1 cellular context compared by ENCODE assay signal in genomic region chr7:69166979-69167516, GRCh38.
TF ChIP-seq lines count a peak whose summit lies in the region.

No MANE protein-coding gene starts in this region.

TF ChIP-seq in GM23338, 12 proteins besides CTCF, POLR2A, EP300 and RAD21 (continued from another document):
- TF ChIP-seq ZNF462 (CRISPR knock-in tag; IDR thresholded peaks at IDR 0.05) (no peak), EZH2 (IDR thresholded peaks at IDR 0.05; ENCODE audit: low read depth, unreplicated experiment) (no peak), REST (IDR thresholded peaks at IDR 0.05; ENCODE audit: unreplicated experiment) (no peak), STAT1 (IDR thresholded peaks at IDR 0.05; ENCODE audit: unreplicated experiment) (no peak), CREB1 (CRISPR knock-in tag; IDR thresholded peaks at IDR 0.05; ENCODE audit: low read depth) (no peak), ZNF331 (CRISPR knock-in tag; IDR thresholded peaks at IDR 0.05; ENCODE audit: low read depth) (no peak), ZNF114 (CRISPR knock-in tag; IDR thresholded peaks at IDR 0.05) (no peak), ETS1 (IDR thresholded peaks at IDR 0.05) (no peak)
